25 cellular contexts compared by ENCODE assay signal in the genomic region with DNA sequence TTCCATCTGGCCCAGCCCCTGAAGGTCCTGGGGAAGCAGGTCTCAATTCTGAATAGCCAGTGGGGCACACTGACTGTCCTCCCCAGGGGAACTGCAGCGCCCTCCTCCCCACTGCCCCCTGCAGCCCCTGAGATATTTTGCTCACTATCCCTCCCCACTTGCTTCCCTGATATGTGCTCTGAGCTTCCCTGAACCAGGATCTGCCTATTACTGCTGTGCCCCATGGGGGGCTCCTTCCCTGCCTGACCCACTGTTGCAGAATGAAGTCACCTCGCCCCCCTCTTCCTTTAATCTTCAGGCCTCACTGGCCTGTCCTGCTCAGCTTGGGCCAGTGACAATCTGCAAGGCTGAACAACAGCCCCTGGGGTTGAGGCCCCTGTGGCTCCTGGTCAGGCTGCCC.
"Had no signal": no experiment of that assay in that cellular context is flagged by ENCODE, and none has a peak within 500 bp of the region (broad histone marks: within the 10 kb centered on the region; RNA-seq: fewer than 3 reads in every experiment).

No MANE protein-coding gene starts in this region.

- H3K4me2 ChIP-seq: SK-N-SH had no signal

- H3K27me3 ChIP-seq: MG63 had no signal

- H3K27ac ChIP-seq: RWPE1 had no signal

- FAIRE-seq: HepG2 had no signal

- ATAC-seq: HepG2, Panc1, PC-3 had no signal

- H3K4me3 ChIP-seq: MG63 had no signal

- H3K36me3 ChIP-seq: MG63 had no signal

- H3K9me3 ChIP-seq: MG63, SK-N-SH had no signal

- DNase-seq: IMR-90, Karpas-422, KG1, NCI-H1092, NCI-H1105 treated with DMSO at 0.1 percent for 48 hours, NCI-H1417 treated with DMSO at 0.1 percent for 48 hours, NCI-H146, NCI-H1694 treated with DMSO at 0.1 percent for 48 hours, NCI-H1930, NCI-H2081, NCI-H2107, NCI-H226, NCI-H510A, NCI-H524 treated with DMSO at 0.1 percent for 48 hours, NCI-H69, NCI-H774, PC-3, SHP77, SW 1271, T-cell had no signal

- H3K9ac ChIP-seq: SK-N-SH had no signal
